Comparison of ENCODE assay signal across 2 cellular contexts in genomic region chr4:177434667-177435066, GRCh38.
TF ChIP-seq lines count a peak whose summit lies in the region.

No MANE protein-coding gene starts in this region.

TF ChIP-seq in HepG2, 621 proteins besides CTCF, POLR2A, EP300 and RAD21:
- peak; percentile 12 to 63; a peak in 1 of 4 replicates for TF ChIP-seq MAFK (conservative IDR thresholded peaks at IDR 0.05 in 1 of 2, IDR thresholded peaks at IDR 0.05 in 1 of 2; ENCODE audit: low read length in 2 of 2)
- no peak for TF ChIP-seq MEF2D (CRISPR knock-in tag; IDR thresholded peaks at IDR 0.05)
- TF ChIP-seq MAFF (IDR thresholded peaks at IDR 0.05; ENCODE audit: low read depth, low read length), result peak; percentile 32; the same call in 1 of the 2 replicates
- no peak for TF ChIP-seq ZNF451 (CRISPR knock-in tag; IDR thresholded peaks at IDR 0.05)
- TF ChIP-seq CCDC6 (CRISPR knock-in tag; IDR thresholded peaks at IDR 0.05), result no peak

TF ChIP-seq in IMR-90, 13 proteins besides CTCF, POLR2A, EP300 and RAD21:
- TF ChIP-seq CHD1 (IDR thresholded peaks at IDR 0.05; ENCODE audit: low read depth, low read length) (no peak), MAFK (IDR thresholded peaks at IDR 0.05; ENCODE audit: low read depth, low read length) (0 out of 2 replicates have a peak, but pooled peaks have one; percentile 17)
